17 cellular contexts compared by ENCODE assay signal in genomic region chr2:224517963-224518362, GRCh38.
DNase-seq lines count a peak whose midpoint lies in the region; ATAC-seq and TF ChIP-seq lines count a peak whose summit lies in the region.
"Had no signal": no experiment of that assay in that cellular context is flagged by ENCODE, and none has a peak within 500 bp of the region (broad histone marks: within the 10 kb centered on the region; RNA-seq: fewer than 3 reads in every experiment).

No MANE protein-coding gene starts in this region.

- H3K27me3 Mint-ChIP-seq in activated naive CD4-positive, alpha-beta T cell treated with anti-CD3 and anti-CD28 coated beads, Interleukin-2, amount 50 U/mL, for 24 hours: no peaks in the 10 kb centered on the region
- no peaks in the 10 kb centered on the region for H3K27me3 Mint-ChIP-seq in stimulated activated naive B cell treated with anti-CD40 and anti-IgM and Interleukin-4, amounts not matched to agents 10 μg/mL and 1 μg/mL and 100 μg/mL, for 72 hours
- H3K27me3 Mint-ChIP-seq: progenitor cell of endocrine pancreas had no signal

- H3K36me3 Mint-ChIP-seq in activated naive CD4-positive, alpha-beta T cell treated with anti-CD3 and anti-CD28 coated beads, Interleukin-2, amount 50 U/mL, for 24 hours: peaks cover 10% of the 10 kb centered on the region
- peaks cover 0 to 5% of the 10 kb centered on the region in 2 donors for H3K36me3 Mint-ChIP-seq in activated naive CD4-positive, alpha-beta T cell treated with anti-CD3 and anti-CD28 coated beads, Interleukin-2, amount 50 U/mL, for 72 hours
- H3K36me3 Mint-ChIP-seq in stimulated activated naive B cell treated with anti-CD40 and anti-IgM and Interleukin-4, amounts not matched to agents 10 μg/mL and 1 μg/mL and 100 μg/mL, for 72 hours: peaks cover 18 to 33% of the 10 kb centered on the region in 2 donors

- no peaks in the 10 kb centered on the region for H3K27me3 ChIP-seq in brain microvascular endothelial cell (replicated peaks)
- H3K27me3 ChIP-seq: MG63, suprapubic skin had no signal

- no peaks in the 10 kb centered on the region for H3K9me3 Mint-ChIP-seq in activated naive CD4-positive, alpha-beta T cell treated with anti-CD3 and anti-CD28 coated beads, Interleukin-2, amount 50 U/mL, for 24 hours
- no peaks in the 10 kb centered on the region for H3K9me3 Mint-ChIP-seq in activated naive CD4-positive, alpha-beta T cell treated with anti-CD3 and anti-CD28 coated beads, Interleukin-2, amount 50 U/mL, for 72 hours
- H3K9me3 Mint-ChIP-seq in stimulated activated naive B cell treated with anti-CD40 and anti-IgM and Interleukin-4, amounts not matched to agents 10 μg/mL and 1 μg/mL and 100 μg/mL, for 72 hours: no peaks in the 10 kb centered on the region
- H3K9me3 Mint-ChIP-seq: activated T-helper 2 cell treated with anti-CD3 and anti-CD28 coated beads, Interferon-gamma antibody, Interleukin-2, Interleukin-4, amounts not matched to agents 10 μg/mL and 5 μg/mL and 100 μg/mL, durations not matched to agents 14 hours and 24 hours and 36 hours had no signal

- in situ Hi-C loops in brain microvascular endothelial cell (cut with HindIII; ENCODE audit: low pct_ligation_motif_present, low sequenced_read_pairs): no loop called here

- no peak for TF ChIP-seq CTCF in NB4 (IDR thresholded peaks at IDR 0.05; ENCODE audit: low read depth, low read length)
- TF ChIP-seq CTCF in brain microvascular endothelial cell (IDR thresholded peaks at IDR 0.05; ENCODE audit: low read depth, low read length, missing control alignments): no peak

- H3K27ac Mint-ChIP-seq in activated naive CD4-positive, alpha-beta T cell treated with anti-CD3 and anti-CD28 coated beads, Interleukin-2, amount 50 U/mL, for 24 hours: peak overlapping the region; percentile 38
- H3K27ac Mint-ChIP-seq in activated naive CD4-positive, alpha-beta T cell treated with anti-CD3 and anti-CD28 coated beads, Interleukin-2, amount 50 U/mL, for 72 hours: no peak overlapping the region
- peak overlapping the region; percentile 87 for H3K27ac Mint-ChIP-seq in stimulated activated naive B cell treated with anti-CD40 and anti-IgM and Interleukin-4, amounts not matched to agents 10 μg/mL and 1 μg/mL and 100 μg/mL, for 72 hours
- H3K27ac Mint-ChIP-seq: activated CD8-positive, alpha-beta T cell treated with anti-CD3 and anti-CD28 coated beads, Interleukin-2, amount 10 ng/mL, durations not matched to agents 7 days and 5 days; activated T-helper 2 cell treated with anti-CD3 and anti-CD28 coated beads, Interferon-gamma antibody, Interleukin-2, Interleukin-4, amounts not matched to agents 10 μg/mL and 5 μg/mL and 100 μg/mL, durations not matched to agents 14 hours and 24 hours and 36 hours; progenitor cell of endocrine pancreas had no signal

- H3K36me3 ChIP-seq in brain microvascular endothelial cell (replicated peaks): peaks cover 2% of the 10 kb centered on the region
- H3K36me3 ChIP-seq: suprapubic skin had no signal

- no peak for DNase-seq in activated naive CD4-positive, alpha-beta T cell treated with anti-CD3 and anti-CD28 coated beads, Interleukin-2, amount 50 U/mL, for 72 hours (ENCODE audit: low spot score in 2 of 2)
- DNase-seq in NB4 (ENCODE audit: low read depth): peak; percentile 32
- no peak for DNase-seq in brain microvascular endothelial cell
- no peak for DNase-seq in stimulated activated naive B cell treated with anti-CD40 and anti-IgM and Interleukin-4, amounts not matched to agents 10 μg/mL and 1 μg/mL and 100 μg/mL, for 72 hours
- no peak for DNase-seq in NCI-H226
- no peak for DNase-seq in Ammon's horn (ENCODE audit: low spot score)
- DNase-seq: 8988T; activated CD8-positive, alpha-beta T cell treated with anti-CD3 and anti-CD28 coated beads, Interleukin-2, amount 10 ng/mL, durations not matched to agents 7 days and 5 days; aorta; head of caudate nucleus; MG63; stimulated activated CD4-positive, alpha-beta T cell treated with anti-CD3 and anti-CD28 coated beads, Interleukin-12 subunit alpha, Interleukin-12 subunit beta, amount 100 ng/mL, for 4 hours had no signal

- no peak for ATAC-seq in activated naive CD4-positive, alpha-beta T cell treated with anti-CD3 and anti-CD28 coated beads, Interleukin-2, amount 50 U/mL, for 72 hours
- ATAC-seq in stimulated activated naive B cell treated with anti-CD40 and anti-IgM and Interleukin-4, amounts not matched to agents 10 μg/mL and 1 μg/mL and 100 μg/mL, for 72 hours (replicated peaks): peak; percentile 37 to 52
- ATAC-seq in HG03571 (IDR thresholded peaks at IDR 0.05; ENCODE audit: unreplicated experiment): no peak
- ATAC-seq: activated CD8-positive, alpha-beta T cell treated with anti-CD3 and anti-CD28 coated beads, Interleukin-2, amount 10 ng/mL, durations not matched to agents 7 days and 5 days had no signal

- H3K4me3 ChIP-seq in NB4 (ENCODE audit: low read depth, low read length) (no peak overlapping the region), brain microvascular endothelial cell (ENCODE audit: low read depth, low read length) (no peak overlapping the region)
- H3K4me3 ChIP-seq: MG63, suprapubic skin had no signal

- H3K4me3 Mint-ChIP-seq in activated naive CD4-positive, alpha-beta T cell treated with anti-CD3 and anti-CD28 coated beads, Interleukin-2, amount 50 U/mL, for 24 hours: no peak overlapping the region
- peak overlapping the region in 1 of 2 donors; percentile 48 for H3K4me3 Mint-ChIP-seq in stimulated activated naive B cell treated with anti-CD40 and anti-IgM and Interleukin-4, amounts not matched to agents 10 μg/mL and 1 μg/mL and 100 μg/mL, for 72 hours
- H3K4me3 Mint-ChIP-seq: activated CD8-positive, alpha-beta T cell treated with anti-CD3 and anti-CD28 coated beads, Interleukin-2, amount 10 ng/mL, durations not matched to agents 7 days and 5 days had no signal

- peak overlapping the region; percentile 46 for H3K27ac ChIP-seq in brain microvascular endothelial cell
- H3K27ac ChIP-seq: suprapubic skin had no signal

- TF ChIP-seq POLR2A in NB4 (IDR thresholded peaks at IDR 0.05; ENCODE audit: extremely low read depth, insufficient read length): no peak

- peaks cover 70% of the 10 kb centered on the region for H3K4me1 Mint-ChIP-seq in activated naive CD4-positive, alpha-beta T cell treated with anti-CD3 and anti-CD28 coated beads, Interleukin-2, amount 50 U/mL, for 24 hours
- peaks cover 30 to 41% of the 10 kb centered on the region in 2 donors for H3K4me1 Mint-ChIP-seq in stimulated activated naive B cell treated with anti-CD40 and anti-IgM and Interleukin-4, amounts not matched to agents 10 μg/mL and 1 μg/mL and 100 μg/mL, for 72 hours

Comparison
In these comparisons a context has a peak if more than half of its experiments do, and no peak if none do; other contexts are left out.
1. H3K27ac Mint-ChIP-seq: peak in activated naive CD4-positive, alpha-beta T cell treated with anti-CD3 and anti-CD28 coated beads, Interleukin-2, amount 50 U/mL, for 24 hours (single experiment) and stimulated activated naive B cell treated with anti-CD40 and anti-IgM and Interleukin-4, amounts not matched to agents 10 μg/mL and 1 μg/mL and 100 μg/mL, for 72 hours (single experiment); none in activated naive CD4-positive, alpha-beta T cell treated with anti-CD3 and anti-CD28 coated beads, Interleukin-2, amount 50 U/mL, for 72 hours (0 of 2).
2. ATAC-seq: peak in stimulated activated naive B cell treated with anti-CD40 and anti-IgM and Interleukin-4, amounts not matched to agents 10 μg/mL and 1 μg/mL and 100 μg/mL, for 72 hours (2 of 2); none in activated naive CD4-positive, alpha-beta T cell treated with anti-CD3 and anti-CD28 coated beads, Interleukin-2, amount 50 U/mL, for 72 hours (0 of 2) and HG03571 (single experiment).